1 cellular context compared by ENCODE assay signal in genomic region chr5:21654-22233, GRCh38.
TF ChIP-seq lines count a peak whose summit lies in the region.

No MANE protein-coding gene starts in this region.

TF ChIP-seq in GM23338, 12 proteins besides CTCF, POLR2A, EP300 and RAD21 (continued from another document):
- no peak for TF ChIP-seq REST (IDR thresholded peaks at IDR 0.05; ENCODE audit: unreplicated experiment)
TF ChIP-seq in GM23338: peak in this region for 0.
